9 cellular contexts compared by ENCODE assay signal in genomic region chr9:68705636-68706578, GRCh38. TPM values are rescaled to one million over a fixed set of nuclear protein-coding genes. Genes with fewer than 3 reads are reported as not detected.
DNase-seq lines count a peak whose midpoint lies in the region; ATAC-seq and TF ChIP-seq lines count a peak whose summit lies in the region.
"Had no signal": no experiment of that assay in that cellular context is flagged by ENCODE, and none has a peak within 500 bp of the region (broad histone marks: within the 10 kb centered on the region; RNA-seq: fewer than 3 reads in every experiment).

No MANE protein-coding gene starts in this region.

- peak overlapping the region; percentile 80 to 87 for H3K9ac ChIP-seq in colonic mucosa (ENCODE audit: low read depth in 2 of 2, low read length in 2 of 2)

- no peaks in the 10 kb centered on the region for H3K27me3 Mint-ChIP-seq in memory B cell

- 1 to 2% methylated on average over 42 to 43 of the region's 54 CpGs for WGBS in tibial nerve, 2 donors

- H3K4me3 ChIP-seq in colonic mucosa (peak overlapping the region; percentile 60), tibial nerve (peak overlapping the region; percentile 45 to 64 (median 54))

- no peaks in the 10 kb centered on the region for H3K9me3 Mint-ChIP-seq in memory B cell

- intact Hi-C loops in colonic mucosa (cut with DNase I) = loop anchor here (5.0 to 10.0 kb wide), 2 partner anchors 139 to 291 kb away; no protein-coding TSS in a partner anchor

- H3K4me1 ChIP-seq in colonic mucosa = no peaks in the 10 kb centered on the region
- peaks cover 0 to 29% (median 9%) of the 10 kb centered on the region in 4 donors for H3K4me1 ChIP-seq in tibial nerve

- peak overlapping the region; percentile 99 for H3K4me3 Mint-ChIP-seq in memory B cell

- peak overlapping the region; percentile 79 for H3K27ac Mint-ChIP-seq in memory B cell

- H3K27me3 ChIP-seq in colonic mucosa (no peaks in the 10 kb centered on the region), tibial nerve (peaks cover 0 to 56% of the 10 kb centered on the region in 2 donors)

- H3K36me3 ChIP-seq in colonic mucosa (no peaks in the 10 kb centered on the region), tibial nerve (no peaks in the 10 kb centered on the region)

- peaks cover 36% of the 10 kb centered on the region for H3K4me1 Mint-ChIP-seq in memory B cell

- H3K36me3 Mint-ChIP-seq in memory B cell = no peaks in the 10 kb centered on the region

- no peak for TF ChIP-seq EP300 in tibial nerve (IDR thresholded peaks at IDR 0.05)

- H3K27ac ChIP-seq in colonic mucosa (peak overlapping the region; percentile 88), tibial nerve (peak overlapping the region in 2 of 4 donors; percentile 1 to 76)
- H3K27ac ChIP-seq: C4-2B had no signal

- no peaks in the 10 kb centered on the region for H3K9me3 ChIP-seq in colonic mucosa
- no peaks in the 10 kb centered on the region for H3K9me3 ChIP-seq in tibial nerve

- no peak for TF ChIP-seq POLR2A in tibial nerve (IDR thresholded peaks at IDR 0.05)

- TF ChIP-seq CTCF in colonic mucosa (IDR thresholded peaks at IDR 0.05) (no peak), tibial nerve (IDR thresholded peaks at IDR 0.05) (no peak)

- peak in 2 of 3 experiments; percentile 74 to 83 for DNase-seq in NCI-H1417 (lab: John Stamatoyannopoulos, UW)
- DNase-seq in NCI-H1417 treated with DMSO at 0.1 percent for 48 hours (lab: John Stamatoyannopoulos, UW) = no peak
- DNase-seq in NOMO-1 treated with DMSO at 0.1 percent for 48 hours (lab: John Stamatoyannopoulos, UW; ENCODE audit: unreplicated experiment) = peak; percentile 20
- DNase-seq in colonic mucosa = peak; percentile 59
- peak in 1 of 2 donors; percentile 49 for DNase-seq in memory B cell (ENCODE audit: low spot score in 2 of 2)
- DNase-seq in tibial nerve (ENCODE audit: low spot score in 2 of 2) = no peak
- DNase-seq in NCI-H510A (lab: John Stamatoyannopoulos, UW) = no peak

- ATAC-seq in HG02642 (IDR thresholded peaks at IDR 0.05; ENCODE audit: poor library complexity, unreplicated experiment) = peak; percentile 17
- peak; percentile 10 for ATAC-seq in memory B cell (ENCODE audit: low read depth)

RNA-seq across cellular contexts. Expression of gene PIP5K1B, which starts 0.9 kb away (rescaled TPM):
- total RNA-seq in colonic mucosa (10 to 100 TPM; 59.2 to 74.2 TPM), tibial nerve (1 to 10 TPM in 3 of 4 donors, under 1 TPM in 1; 0.20 to 6.8 (median 3.5) TPM)

Comparison
In these comparisons a context has a peak if more than half of its experiments do, and no peak if none do; other contexts are left out.
1. DNase-seq: peak in NCI-H1417 (2 of 3), NOMO-1 treated with DMSO at 0.1 percent for 48 hours (single experiment) and colonic mucosa (single experiment); none in NCI-H1417 treated with DMSO at 0.1 percent for 48 hours (single experiment), tibial nerve (0 of 2) and NCI-H510A (single experiment).
2. RNA of gene PIP5K1B, which starts 0.9 kb away (total RNA-seq): 59.2 to 74.2 TPM in colonic mucosa; 0.20 to 6.8 TPM in tibial nerve; every median in the first group is over 4 times any median in the second.